36 cellular contexts compared by ENCODE assay signal in the genomic region with DNA sequence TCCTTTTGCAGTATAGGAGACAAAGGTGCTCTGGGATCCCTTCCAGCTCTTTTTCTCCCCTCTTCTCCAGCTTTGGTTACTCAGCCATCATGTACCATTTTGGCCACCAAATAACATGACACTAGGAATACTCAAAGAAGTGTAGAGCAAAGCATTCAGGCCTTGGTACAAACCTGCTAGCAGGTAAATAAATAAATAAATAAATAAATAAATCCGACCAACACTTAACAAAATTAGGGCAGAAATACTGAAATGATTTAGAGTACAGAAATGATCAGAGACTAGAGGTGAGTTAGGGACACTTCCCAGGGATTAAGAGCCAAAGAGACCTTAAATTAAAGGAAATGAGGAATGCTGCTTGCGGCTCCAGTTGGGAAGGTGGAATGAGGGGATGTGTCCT. TPM values are rescaled to one million over a fixed set of nuclear protein-coding genes. Genes with fewer than 3 reads are reported as not detected.
A peak's percentile ranks its signal among the peaks of the same experiment; 100 is the strongest.
DNase-seq lines count a peak whose midpoint lies in the region; ATAC-seq and TF ChIP-seq lines count a peak whose summit lies in the region.
"Had no signal": no experiment of that assay in that cellular context is flagged by ENCODE, and none has a peak within 500 bp of the region (broad histone marks: within the 10 kb centered on the region; RNA-seq: fewer than 3 reads in every experiment).

No MANE protein-coding gene starts in this region.

- no peak for TF ChIP-seq POLR2A in IMR-90 (IDR thresholded peaks at IDR 0.05; ENCODE audit: low read depth, low read length)

- BruUV-seq in IMR-90 (replicated peaks; lab: Mats Ljungman, UMichigan) = no TSS peak

- H2AK9ac ChIP-seq in IMR-90 (replicated peaks; ENCODE audit: low read depth, low read length, poor library complexity) = no peak overlapping the region

- peaks cover 22% of the 10 kb centered on the region for H3K9me1 ChIP-seq in IMR-90 (ENCODE audit: insufficient read depth, low read length)

- no peak overlapping the region for H2BK5ac ChIP-seq in IMR-90 (ENCODE audit: low read depth, low read length, poor library complexity, severe bottlenecking)

- H4K91ac ChIP-seq in IMR-90 (ENCODE audit: insufficient read depth, low read depth, low read length) = no peak overlapping the region

- no peak overlapping the region for H3K27ac ChIP-seq in HEK293 (ENCODE audit: extremely low read depth, low read depth, low read length)
- no peak overlapping the region for H3K27ac ChIP-seq in IMR-90 (ENCODE audit: insufficient read depth, low read length)
- H3K27ac ChIP-seq: 22Rv1; A549; BLaER1; BLaER1 treated with 17β-estradiol and CSF1 and Interleukin-3, amounts not matched to agents 10 nM and 100 nM; C4-2B had no signal

- H2AFZ ChIP-seq in IMR-90 (replicated peaks; ENCODE audit: low read length, poor library complexity) = no peak overlapping the region

- POLR2A ChIA-PET in HEK293 (lab: Yijun Ruan, JAX) = no interaction called here
- POLR2A ChIA-PET in IMR-90 (lab: Charles Lee; ENCODE audit: unreplicated experiment) = no interaction called here

- no peaks in the 10 kb centered on the region for H3K36me3 Mint-ChIP-seq in nephron (ENCODE audit: low read depth)
- no peaks in the 10 kb centered on the region for H3K36me3 Mint-ChIP-seq in activated T-helper 1 cell treated with anti-CD3 and anti-CD28 coated beads, Interleukin-12 subunit alpha, Interleukin-12 subunit beta, Interleukin-2, Interleukin-4 antibody, amounts not matched to agents 30 ng/mL and 10 ng/mL and 1 ng/mL, durations not matched to agents 14 hours and 24 hours and 36 hours (ENCODE audit: low read depth)
- H3K36me3 Mint-ChIP-seq: CD14-positive monocyte; CD4-positive, alpha-beta memory T cell; CD4-positive, CD25-positive, alpha-beta regulatory T cell; CD8-positive, alpha-beta memory T cell; CD8-positive, alpha-beta T cell had no signal

- H3K9me3 ChIP-seq in HEK293 (ENCODE audit: control insufficient read depth, insufficient read depth, low read depth, low read length) (no peaks in the 10 kb centered on the region), IMR-90 (ENCODE audit: control insufficient read depth, insufficient read depth, low read length) (no peaks in the 10 kb centered on the region; the same call in 1 of the 2 replicates)
- H3K9me3 ChIP-seq: A549, BE2C had no signal

- H3K4me1 Mint-ChIP-seq in nephron = peaks cover 22% of the 10 kb centered on the region
- H3K4me1 Mint-ChIP-seq in activated T-helper 1 cell treated with anti-CD3 and anti-CD28 coated beads, Interleukin-12 subunit alpha, Interleukin-12 subunit beta, Interleukin-2, Interleukin-4 antibody, amounts not matched to agents 30 ng/mL and 10 ng/mL and 1 ng/mL, durations not matched to agents 14 hours and 24 hours and 36 hours (ENCODE audit: low read depth) = peaks cover 17% of the 10 kb centered on the region

- H3K4me1 ChIP-seq in HEK293 (ENCODE audit: control insufficient read depth, insufficient read depth, low read length) (peaks cover 11% of the 10 kb centered on the region), IMR-90 (ENCODE audit: control insufficient read depth, insufficient read depth, low read length) (peaks cover 15% of the 10 kb centered on the region)
- H3K4me1 ChIP-seq: Caco-2 had no signal

- no peak overlapping the region; the same call in 1 of the 2 replicates for H2BK120ac ChIP-seq in IMR-90 (ENCODE audit: low read depth, low read length)

- no peaks in the 10 kb centered on the region for H3K27me3 ChIP-seq in IMR-90 (ENCODE audit: control insufficient read depth, insufficient read depth, low read length)
- H3K27me3 ChIP-seq: BE2C, BLaER1 had no signal

- intact Hi-C loops in IMR-90 (cut with micrococcal nuclease) = no loop called here
- intact Hi-C loops in activated T-helper 1 cell treated with anti-CD3 and anti-CD28 coated beads, Interleukin-12 subunit alpha, Interleukin-12 subunit beta, Interleukin-2, Interleukin-4 antibody, amounts not matched to agents 30 ng/mL and 10 ng/mL and 1 ng/mL, durations not matched to agents 14 hours and 24 hours and 36 hours (cut with micrococcal nuclease) = no loop called here

- no peak for DNase-seq in IMR-90
- DNase-seq in NCI-H146 (lab: John Stamatoyannopoulos, UW) = no peak
- DNase-seq in activated T-helper 1 cell treated with anti-CD3 and anti-CD28 coated beads, Interleukin-12 subunit alpha, Interleukin-12 subunit beta, Interleukin-2, Interleukin-4 antibody, amounts not matched to agents 30 ng/mL and 10 ng/mL and 1 ng/mL, durations not matched to agents 14 hours and 24 hours and 36 hours (ENCODE audit: low spot score) = no peak
- DNase-seq: 8988T; ACHN; AML-193; BE2C; C1 segment of cervical spinal cord; Caco-2; Calu3; CD4-positive, alpha-beta memory T cell; CD4-positive, alpha-beta T cell; CD4-positive, CD25-positive, alpha-beta regulatory T cell; CD8-positive, alpha-beta memory T cell; CD8-positive, alpha-beta T cell; COR-L47; DMS 273 treated with DMSO at 0.1 percent for 48 hours; DMS153; DMS53; DMS79; DMS79 treated with DMSO at 0.1 percent for 48 hours; DND-41; EL had no signal

- peak overlapping the region; percentile 76 for H2AK5ac ChIP-seq in IMR-90 (ENCODE audit: low read depth, low read length)

- no CpG with 5 or more reads among the region's 2 CpGs for WGBS in IMR-90 (ENCODE audit: extremely low coverage in 2 of 2, insufficient read length in 1 of 2), 2 experiments

- 0 out of 3 replicates have a peak overlapping the region, but pooled peaks have one; percentile 17 for H2BK15ac ChIP-seq in IMR-90 (ENCODE audit: low read depth, low read length)

- H3K56ac ChIP-seq in IMR-90 (ENCODE audit: extremely low read depth, insufficient read depth, low read length) = no peak overlapping the region

- H4K20me1 ChIP-seq in IMR-90 (ENCODE audit: insufficient read depth, low read length) = no peaks in the 10 kb centered on the region
- H4K20me1 ChIP-seq: BLaER1; BLaER1 treated with 17β-estradiol and CSF1 and Interleukin-3, amounts not matched to agents 10 nM and 100 nM had no signal

- CTCF ChIA-PET in HEK293 (lab: Yijun Ruan, JAX) = interaction anchor here (8.6 kb wide), 1 partner anchor 80 kb away, joined by 164 read pairs; no protein-coding TSS in a partner anchor
- CTCF ChIA-PET in IMR-90 (lab: Yijun Ruan, JAX) = no interaction called here

- H3K27ac Mint-ChIP-seq in nephron = peak overlapping the region in 2 of 3 experiments; percentile 20 to 36
- H3K27ac Mint-ChIP-seq in activated T-helper 1 cell treated with anti-CD3 and anti-CD28 coated beads, Interleukin-12 subunit alpha, Interleukin-12 subunit beta, Interleukin-2, Interleukin-4 antibody, amounts not matched to agents 30 ng/mL and 10 ng/mL and 1 ng/mL, durations not matched to agents 14 hours and 24 hours and 36 hours = no peak overlapping the region
- H3K27ac Mint-ChIP-seq: B cell; CD4-positive, alpha-beta T cell; CD4-positive, CD25-positive, alpha-beta regulatory T cell; CD8-positive, alpha-beta T cell had no signal

- no peak overlapping the region for H3K4me3 Mint-ChIP-seq in nephron
- H3K4me3 Mint-ChIP-seq in activated T-helper 1 cell treated with anti-CD3 and anti-CD28 coated beads, Interleukin-12 subunit alpha, Interleukin-12 subunit beta, Interleukin-2, Interleukin-4 antibody, amounts not matched to agents 30 ng/mL and 10 ng/mL and 1 ng/mL, durations not matched to agents 14 hours and 24 hours and 36 hours = no peak overlapping the region
- H3K4me3 Mint-ChIP-seq: B cell; CD14-positive monocyte; CD4-positive, alpha-beta memory T cell; CD4-positive, alpha-beta T cell; CD4-positive, CD25-positive, alpha-beta regulatory T cell; CD8-positive, alpha-beta memory T cell; CD8-positive, alpha-beta T cell had no signal

- H3K4me3 ChIP-seq in HEK293 (ENCODE audit: low read depth, low read length) (no peak overlapping the region), IMR-90 (ENCODE audit: insufficient read depth, low read depth, low read length) (no peak overlapping the region)
- H3K4me3 ChIP-seq: A549, BLaER1 had no signal

- H4K8ac ChIP-seq in IMR-90 (ENCODE audit: low read depth in 2 of 2, low read length in 2 of 2) = no peak overlapping the region

- ATAC-seq in IMR-90 (ENCODE audit: low read depth) (no peak), SK-N-SH treated with all-trans-retinoic acid at 6 μM for 48 hours (no peak)
- ATAC-seq: A549; CD8-positive, alpha-beta T cell had no signal

- H3K23ac ChIP-seq in IMR-90 (ENCODE audit: low read depth, low read length) = no peak overlapping the region

- no peak overlapping the region; the same call in 1 of the 2 replicates for H3K4ac ChIP-seq in IMR-90 (ENCODE audit: low read depth, low read length)

- TF ChIP-seq CTCF in HEK293 (tag by site-specific recombination; IDR thresholded peaks at IDR 0.05) (no peak), IMR-90 (conservative IDR thresholded peaks at IDR 0.05; ENCODE audit: low read depth, low read length) (no peak), nephron (IDR thresholded peaks at IDR 0.05; ENCODE audit: unreplicated experiment in 3 of 3) (no peak)

- H4K5ac ChIP-seq in IMR-90 (ENCODE audit: low read depth, low read length) = no peak overlapping the region

- H3K4me2 ChIP-seq in IMR-90 (ENCODE audit: low read depth, low read length) = no peak overlapping the region
- H3K4me2 ChIP-seq: A549; BLaER1; BLaER1 treated with 17β-estradiol and CSF1 and Interleukin-3, amounts not matched to agents 10 nM and 100 nM had no signal

- H3K79me1 ChIP-seq in IMR-90 (ENCODE audit: low read depth in 1 of 2, low read length in 2 of 2) = no peaks in the 10 kb centered on the region; a peak in 1 of 4 replicates

- H3K9me3 Mint-ChIP-seq in nephron = no peaks in the 10 kb centered on the region
- no peaks in the 10 kb centered on the region for H3K9me3 Mint-ChIP-seq in activated T-helper 1 cell treated with anti-CD3 and anti-CD28 coated beads, Interleukin-12 subunit alpha, Interleukin-12 subunit beta, Interleukin-2, Interleukin-4 antibody, amounts not matched to agents 30 ng/mL and 10 ng/mL and 1 ng/mL, durations not matched to agents 14 hours and 24 hours and 36 hours
- H3K9me3 Mint-ChIP-seq: CD4-positive, alpha-beta T cell; CD4-positive, CD25-positive, alpha-beta regulatory T cell; CD8-positive, alpha-beta memory T cell; CD8-positive, alpha-beta T cell had no signal

- H3K9ac ChIP-seq in IMR-90 (ENCODE audit: low read depth, low read length) = no peak overlapping the region
- H3K9ac ChIP-seq: BLaER1; BLaER1 treated with 17β-estradiol and CSF1 and Interleukin-3, amounts not matched to agents 10 nM and 100 nM had no signal

- no peak overlapping the region for H3K14ac ChIP-seq in IMR-90 (replicated peaks; ENCODE audit: low read depth, low read length)

- no peak overlapping the region for H3K18ac ChIP-seq in IMR-90 (ENCODE audit: low read depth, low read length)

- dilution Hi-C loops in IMR-90 (cut with HindIII; ENCODE audit: low sequenced_read_pairs, unreplicated experiment) = no loop called here

- H3K27me3 Mint-ChIP-seq in nephron (ENCODE audit: low read depth) = peaks cover 5% of the 10 kb centered on the region
- H3K27me3 Mint-ChIP-seq in activated T-helper 1 cell treated with anti-CD3 and anti-CD28 coated beads, Interleukin-12 subunit alpha, Interleukin-12 subunit beta, Interleukin-2, Interleukin-4 antibody, amounts not matched to agents 30 ng/mL and 10 ng/mL and 1 ng/mL, durations not matched to agents 14 hours and 24 hours and 36 hours (ENCODE audit: insufficient read depth) = peaks cover 5% of the 10 kb centered on the region
- H3K27me3 Mint-ChIP-seq: B cell; CD4-positive, alpha-beta memory T cell; CD4-positive, alpha-beta T cell; CD4-positive, CD25-positive, alpha-beta regulatory T cell; CD8-positive, alpha-beta memory T cell had no signal

- H2BK20ac ChIP-seq in IMR-90 (ENCODE audit: low read depth, low read length) = peak overlapping the region; percentile 14

- H3K36me3 ChIP-seq in HEK293 (ENCODE audit: control insufficient read depth in 2 of 2, insufficient read depth in 1 of 2, low read length in 2 of 2) (no peaks in the 10 kb centered on the region), IMR-90 (ENCODE audit: control insufficient read depth, insufficient read depth, low read length) (no peaks in the 10 kb centered on the region)
- H3K36me3 ChIP-seq: BE2C had no signal

- TF ChIP-seq RAD21 in IMR-90 (IDR thresholded peaks at IDR 0.05; ENCODE audit: low read length) = no peak

- in situ Hi-C loops in IMR-90 (cut with MboI; ENCODE audit: low sequenced_read_pairs) = no loop called here

RNA-seq across cellular contexts. Expression of a gene that starts 17.7 kb away (rescaled TPM):
- 14.4 and 17.6 TPM in 2 replicates for total RNA-seq in IMR-90 (2012; rRNA removed)
- polyA plus RNA-seq in IMR-90 (2012; rRNA removed) = 9.0 and 9.8 TPM in 2 replicates
- 5.7 and 6.6 TPM in 2 replicates for polyA plus RNA-seq in IMR-90 (2012; cell fraction: cytosol; rRNA removed)
- polyA plus RNA-seq in IMR-90 (2012; cell fraction: nucleus; rRNA removed; ENCODE audit: low replicate concordance) = 2.9 and 7.5 TPM in 2 replicates
- not detected in 2 replicates for total RNA-seq in activated T-helper 1 cell treated with anti-CD3 and anti-CD28 coated beads, Interleukin-12 subunit alpha, Interleukin-12 subunit beta, Interleukin-2, Interleukin-4 antibody, amounts not matched to agents 30 ng/mL and 10 ng/mL and 1 ng/mL, durations not matched to agents 14 hours and 24 hours and 36 hours
- total RNA-seq: A172; A673; CD4-positive, alpha-beta memory T cell; CD8-positive, alpha-beta T cell had no signal
- polyA plus RNA-seq: CD4-positive, alpha-beta memory T cell; CD8-positive, alpha-beta memory T cell had no signal

RNA-seq across cellular contexts. Expression of a gene that starts 26.8 kb away (rescaled TPM):
- total RNA-seq in IMR-90 (2012; rRNA removed) = 0.28 TPM in 1 of 2 replicates, not detected in the other
- polyA plus RNA-seq in IMR-90 (2012; rRNA removed) = 0.20 TPM in 1 of 2 replicates, not detected in the other
- 0.14 TPM in 1 of 2 replicates, not detected in the other for polyA plus RNA-seq in IMR-90 (2012; cell fraction: cytosol; rRNA removed)
- polyA plus RNA-seq in IMR-90 (2012; cell fraction: nucleus; rRNA removed; ENCODE audit: low replicate concordance) = 0.41 and 0.42 TPM in 2 replicates
- total RNA-seq in activated T-helper 1 cell treated with anti-CD3 and anti-CD28 coated beads, Interleukin-12 subunit alpha, Interleukin-12 subunit beta, Interleukin-2, Interleukin-4 antibody, amounts not matched to agents 30 ng/mL and 10 ng/mL and 1 ng/mL, durations not matched to agents 14 hours and 24 hours and 36 hours = not detected in 2 replicates
- total RNA-seq: A172; A673; Caco-2; Calu3; CD4-positive, alpha-beta memory T cell; CD4-positive, alpha-beta T cell; CD4-positive, CD25-positive, alpha-beta regulatory T cell; CD8-positive, alpha-beta memory T cell; CD8-positive, alpha-beta T cell; Daoy had no signal
- polyA plus RNA-seq: A549; CD14-positive monocyte; CD4-positive, alpha-beta memory T cell; CD4-positive, CD25-positive, alpha-beta regulatory T cell; CD8-positive, alpha-beta memory T cell had no signal

RNA-seq across cellular contexts. Expression of a gene that starts 46.8 kb away (rescaled TPM):
- total RNA-seq in IMR-90 (2012; rRNA removed) = 170 and 190 TPM in 2 replicates
- 47.7 and 57.9 TPM in 2 replicates for polyA plus RNA-seq in IMR-90 (2012; rRNA removed)
- 12.3 and 13.8 TPM in 2 replicates for polyA plus RNA-seq in IMR-90 (2012; cell fraction: cytosol; rRNA removed)
- 15.1 and 99.8 TPM in 2 replicates for polyA plus RNA-seq in IMR-90 (2012; cell fraction: nucleus; rRNA removed; ENCODE audit: low replicate concordance)
- 89.7 and 92.0 TPM in 2 replicates for total RNA-seq in activated T-helper 1 cell treated with anti-CD3 and anti-CD28 coated beads, Interleukin-12 subunit alpha, Interleukin-12 subunit beta, Interleukin-2, Interleukin-4 antibody, amounts not matched to agents 30 ng/mL and 10 ng/mL and 1 ng/mL, durations not matched to agents 14 hours and 24 hours and 36 hours

Comparison
In these comparisons a context has a peak if more than half of its experiments do, and no peak if none do; other contexts are left out.
1. RNA of a gene that starts 17.7 kb away (total RNA-seq): 14.4 to 17.6 TPM in IMR-90; not detected in activated T-helper 1 cell treated with anti-CD3 and anti-CD28 coated beads, Interleukin-12 subunit alpha, Interleukin-12 subunit beta, Interleukin-2, Interleukin-4 antibody, amounts not matched to agents 30 ng/mL and 10 ng/mL and 1 ng/mL, durations not matched to agents 14 hours and 24 hours and 36 hours; every median in the first group is over 10 times any median in the second.